Comparison of ENCODE assay signal across 17 cellular contexts in the genomic region with DNA sequence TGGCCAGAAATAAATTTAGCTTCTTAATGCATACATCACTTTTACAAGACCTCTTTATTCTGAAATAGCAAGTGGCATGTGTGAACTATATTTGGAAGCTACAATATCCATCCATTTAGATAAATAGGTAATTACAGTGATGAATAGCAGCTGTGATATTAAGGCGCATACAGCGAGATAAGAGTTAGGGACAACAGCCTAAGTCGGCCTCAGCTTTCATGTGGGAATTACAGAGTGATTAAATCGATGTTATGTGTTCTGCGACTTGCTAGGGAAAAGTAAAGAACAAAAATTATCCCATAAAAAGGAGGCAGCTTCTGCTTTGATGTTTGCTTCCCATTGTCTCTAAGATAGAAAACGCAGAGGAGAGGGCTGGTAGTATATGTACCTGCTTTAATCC.
DNase-seq lines count a peak whose midpoint lies in the region; TF ChIP-seq lines count a peak whose summit lies in the region.
"Had no signal": no experiment of that assay in that cellular context is flagged by ENCODE, and none has a peak within 500 bp of the region (broad histone marks: within the 10 kb centered on the region; RNA-seq: fewer than 3 reads in every experiment).

No MANE protein-coding gene starts in this region.

- no peak for TF ChIP-seq CTCF in WERI-Rb-1 (IDR thresholded peaks at IDR 0.05; ENCODE audit: low read depth, low read length)

- H3K36me3 ChIP-seq in WERI-Rb-1: no peaks in the 10 kb centered on the region
- H3K36me3 ChIP-seq: BLaER1 had no signal

- no peaks in the 10 kb centered on the region for H3K9me3 ChIP-seq in WERI-Rb-1 (ENCODE audit: severe bottlenecking)
- H3K9me3 ChIP-seq: BLaER1, Caco-2 had no signal

- H3K4me3 ChIP-seq in WERI-Rb-1 (ENCODE audit: low read depth, low read length): no peak overlapping the region
- H3K4me3 ChIP-seq: BLaER1 had no signal

- DNase-seq in NCI-H1105 treated with DMSO at 0.1 percent for 48 hours (lab: John Stamatoyannopoulos, UW) (peak; percentile 1), NCI-H1105 (lab: John Stamatoyannopoulos, UW) (no peak), NCI-H748 (lab: John Stamatoyannopoulos, UW; ENCODE audit: unreplicated experiment) (peak; percentile 55), WERI-Rb-1 (peak; percentile 17), midbrain (lab: John Stamatoyannopoulos, UW) (no peak)
- DNase-seq in stimulated activated CD8-positive, alpha-beta memory T cell treated with anti-CD3 and anti-CD28 coated beads, Interleukin-4, amount 100 ng/mL, for 48 hours: no peak
- DNase-seq: Caco-2; CD4-positive, CD25-positive, alpha-beta regulatory T cell; CD8-positive, alpha-beta T cell; DMS153; DND-41; GOT3; H7; HCEC 1CT had no signal

- H3K27me3 ChIP-seq in WERI-Rb-1 (ENCODE audit: insufficient read depth, low read depth, severe bottlenecking): no peaks in the 10 kb centered on the region
- H3K27me3 ChIP-seq: BLaER1 had no signal

- H3K27ac ChIP-seq in WERI-Rb-1: no peak overlapping the region
- H3K27ac ChIP-seq: 22Rv1, BLaER1, C4-2B had no signal

Comparison
In these comparisons a context has a peak if more than half of its experiments do, and no peak if none do; other contexts are left out.
1. DNase-seq: peak in NCI-H1105 treated with DMSO at 0.1 percent for 48 hours (single experiment), NCI-H748 (single experiment) and WERI-Rb-1 (single experiment); none in NCI-H1105 (single experiment), stimulated activated CD8-positive, alpha-beta memory T cell treated with anti-CD3 and anti-CD28 coated beads, Interleukin-4, amount 100 ng/mL, for 48 hours (single experiment) and midbrain (single experiment).